ENCODE assay signal across 28 cellular contexts in genomic region chr4:182729527-182729926, GRCh38.
"Had no signal": no experiment of that assay in that cellular context is flagged by ENCODE, and none has a peak within 500 bp of the region (broad histone marks: within the 10 kb centered on the region; RNA-seq: fewer than 3 reads in every experiment).

No MANE protein-coding gene starts in this region.

- H3K27ac Mint-ChIP-seq: dendritic cell treated with granulocyte-macrophage colony-stimulating factor and Interleukin-4, amounts not matched to agents 40 ng/mL and 50 ng/mL, for 4 days; endodermal cell; immature natural killer cell; natural killer cell; stimulated activated naive B cell treated with anti-CD40 and anti-IgM and Interleukin-4, amounts not matched to agents 10 μg/mL and 1 μg/mL and 100 μg/mL, for 72 hours; stimulated activated naive CD8-positive, alpha-beta T cell treated with anti-CD3 and anti-CD28 coated beads, Interleukin-15, Interleukin-2, amounts not matched to agents 100 ng/mL and 50 ng/mL, for 24 hours had no signal

- DNase-seq: colonic mucosa; effector CD8-positive, alpha-beta T cell; endodermal cell; foreskin melanocyte; hypothalamus; immature natural killer cell; islet precursor cell; kidney glomerular epithelial cell; left colon; left ventricle myocardium superior; lower lobe of right lung; natural killer cell; occipital lobe; ovary; posterior cingulate gyrus; psoas muscle; right cardiac atrium; spleen; stimulated activated CD4-positive, alpha-beta T cell treated with anti-CD3 and anti-CD28 coated beads, Interleukin-4, amount 100 ng/mL, for 4 hours; stimulated activated naive B cell treated with anti-CD40 and anti-IgM and Interleukin-4, amounts not matched to agents 10 μg/mL and 1 μg/mL and 100 μg/mL, for 72 hours; upper lobe of right lung; uterus had no signal

- H3K9me3 ChIP-seq: colonic mucosa, esophagus muscularis mucosa, lower lobe of right lung, ovary, psoas muscle, spleen, thoracic aorta, tibial nerve, upper lobe of right lung, uterus had no signal

- H3K4me1 ChIP-seq: colonic mucosa, esophagus muscularis mucosa, lower lobe of right lung, psoas muscle, spleen, tibial nerve, upper lobe of right lung, uterus had no signal

- H3K36me3 ChIP-seq: colonic mucosa, lower lobe of right lung, ovary, spleen, thoracic aorta, upper lobe of right lung, uterus had no signal

- H3K4me3 Mint-ChIP-seq: dendritic cell treated with granulocyte-macrophage colony-stimulating factor and Interleukin-4, amounts not matched to agents 40 ng/mL and 50 ng/mL, for 4 days; endodermal cell; immature natural killer cell; natural killer cell; stimulated activated naive B cell treated with anti-CD40 and anti-IgM and Interleukin-4, amounts not matched to agents 10 μg/mL and 1 μg/mL and 100 μg/mL, for 72 hours; stimulated activated naive CD8-positive, alpha-beta T cell treated with anti-CD3 and anti-CD28 coated beads, Interleukin-15, Interleukin-2, amounts not matched to agents 100 ng/mL and 50 ng/mL, for 24 hours had no signal

- H3K27me3 Mint-ChIP-seq: dendritic cell treated with granulocyte-macrophage colony-stimulating factor and Interleukin-4, amounts not matched to agents 40 ng/mL and 50 ng/mL, for 4 days had no signal

- ATAC-seq: left colon; left ventricle myocardium superior; lower lobe of right lung; natural killer cell; psoas muscle; right cardiac atrium; stimulated activated naive B cell treated with anti-CD40 and anti-IgM and Interleukin-4, amounts not matched to agents 10 μg/mL and 1 μg/mL and 100 μg/mL, for 72 hours; upper lobe of right lung had no signal

- H3K27me3 ChIP-seq: colonic mucosa, esophagus muscularis mucosa, ovary, spleen, tibial nerve, upper lobe of right lung, uterus had no signal

- H3K9me3 Mint-ChIP-seq: dendritic cell treated with granulocyte-macrophage colony-stimulating factor and Interleukin-4, amounts not matched to agents 40 ng/mL and 50 ng/mL, for 4 days; endodermal cell; immature natural killer cell; stimulated activated naive B cell treated with anti-CD40 and anti-IgM and Interleukin-4, amounts not matched to agents 10 μg/mL and 1 μg/mL and 100 μg/mL, for 72 hours; stimulated activated naive CD8-positive, alpha-beta T cell treated with anti-CD3 and anti-CD28 coated beads, Interleukin-15, Interleukin-2, amounts not matched to agents 100 ng/mL and 50 ng/mL, for 24 hours had no signal

- H3K4me1 Mint-ChIP-seq: immature natural killer cell; natural killer cell; stimulated activated naive B cell treated with anti-CD40 and anti-IgM and Interleukin-4, amounts not matched to agents 10 μg/mL and 1 μg/mL and 100 μg/mL, for 72 hours had no signal

- H3K36me3 Mint-ChIP-seq: immature natural killer cell; natural killer cell; stimulated activated naive B cell treated with anti-CD40 and anti-IgM and Interleukin-4, amounts not matched to agents 10 μg/mL and 1 μg/mL and 100 μg/mL, for 72 hours had no signal

- H3K4me3 ChIP-seq: colonic mucosa, esophagus muscularis mucosa, lower lobe of right lung, ovary, psoas muscle, skin epidermis, spleen, thoracic aorta, tibial nerve, upper lobe of right lung, uterus had no signal
